ENCODE assay signal across 1 cellular context in genomic region chr1:4711191-4711915, GRCh38.
TF ChIP-seq lines count a peak whose summit lies in the region.

No MANE protein-coding gene starts in this region.

TF ChIP-seq in SK-N-SH treated with all-trans-retinoic acid at 6 μM for 48 hours, 23 proteins besides CTCF, POLR2A, EP300 and RAD21 (continued from another document):
- TF ChIP-seq PATZ1 (CRISPR knock-in tag; IDR thresholded peaks at IDR 0.05; ENCODE audit: borderline replicate concordance) (no peak), PPARA (CRISPR knock-in tag; IDR thresholded peaks at IDR 0.05; ENCODE audit: borderline replicate concordance) (no peak)
TF ChIP-seq in SK-N-SH treated with all-trans-retinoic acid at 6 μM for 48 hours: peak in this region for 0.
